Comparison of ENCODE assay signal across 26 cellular contexts in genomic region chr1:235369802-235370201, GRCh38. TPM values are rescaled to one million over a fixed set of nuclear protein-coding genes. Genes with fewer than 3 reads are reported as not detected.
A peak's percentile ranks its signal among the peaks of the same experiment; 100 is the strongest.
DNase-seq lines count a peak whose midpoint lies in the region; ATAC-seq, FAIRE-seq and TF ChIP-seq lines count a peak whose summit lies in the region.
"Had no signal": no experiment of that assay in that cellular context is flagged by ENCODE, and none has a peak within 500 bp of the region (broad histone marks: within the 10 kb centered on the region; RNA-seq: fewer than 3 reads in every experiment).

No MANE protein-coding gene starts in this region.

- DNase-seq in activated naive CD4-positive, alpha-beta T cell treated with anti-CD3 and anti-CD28 coated beads, Interleukin-2, amount 50 U/mL, for 72 hours (ENCODE audit: low spot score in 2 of 2) = no peak
- DNase-seq in GM23338 (ENCODE audit: low spot score) = no peak
- no peak for DNase-seq in activated T-helper 1 cell treated with anti-CD3 and anti-CD28 coated beads, Interleukin-12 subunit alpha, Interleukin-12 subunit beta, Interleukin-2, Interleukin-4 antibody, amounts not matched to agents 30 ng/mL and 10 ng/mL and 1 ng/mL, durations not matched to agents 14 hours and 24 hours and 36 hours (ENCODE audit: low spot score)
- no peak for DNase-seq in NCI-H226
- no peak for DNase-seq in SIG-M5 (lab: John Stamatoyannopoulos, UW)
- no peak for DNase-seq in small intestine
- DNase-seq: activated CD4-positive, alpha-beta T cell treated with anti-CD3 and anti-CD28 coated beads, Interleukin-2, amount 10 ng/mL, durations not matched to agents 7 days and 5 days; activated naive CD4-positive, alpha-beta T cell treated with anti-CD3 and anti-CD28 coated beads for 36 hours; cerebellar nuclear complex; DMS153; GF-D8; HCEC 1CT; heart right ventricle; KG1; mesendoderm; MV-4-11; NCI-H1694 treated with DMSO at 0.1 percent for 48 hours; psoas muscle; Right ventricle myocardium superior; stimulated activated CD4-positive, alpha-beta T cell treated with anti-CD3 and anti-CD28 coated beads, Interleukin-2, amount 100 ng/mL, for 24 hours had no signal

- intact Hi-C loops in activated T-helper 1 cell treated with anti-CD3 and anti-CD28 coated beads, Interleukin-12 subunit alpha, Interleukin-12 subunit beta, Interleukin-2, Interleukin-4 antibody, amounts not matched to agents 30 ng/mL and 10 ng/mL and 1 ng/mL, durations not matched to agents 14 hours and 24 hours and 36 hours (cut with micrococcal nuclease) = loop anchor here (5.0 kb wide), 2 partner anchors 132 to 268 kb away; partner anchors contain the start of gene B3GALNT2

- TF ChIP-seq CTCF in GM23338 (conservative IDR thresholded peaks at IDR 0.05; ENCODE audit: low read depth in 2 of 2) (no peak), nephron (IDR thresholded peaks at IDR 0.05; ENCODE audit: unreplicated experiment in 3 of 3) (no peak)

- H3K27me3 ChIP-seq in GM23338 (ENCODE audit: insufficient read depth) (no peaks in the 10 kb centered on the region), small intestine (ENCODE audit: control insufficient read depth in 2 of 2, insufficient read depth in 2 of 2, low read length in 2 of 2) (no peaks in the 10 kb centered on the region)
- H3K27me3 ChIP-seq: heart right ventricle had no signal

- no peaks in the 10 kb centered on the region for H3K9me2 ChIP-seq in GM23338 (ENCODE audit: insufficient read depth)

- H3K27ac ChIP-seq in GM23338 (ENCODE audit: low read depth) (no peak overlapping the region), small intestine (ENCODE audit: low read depth in 1 of 2, low read length in 1 of 2) (no peak overlapping the region)
- H3K27ac ChIP-seq: C4-2B, heart right ventricle, psoas muscle, skin epidermis had no signal

- H3K4me3 ChIP-seq in GM23338 (no peak overlapping the region), small intestine (ENCODE audit: low read depth in 1 of 2, low read length in 2 of 2) (no peak overlapping the region)
- H3K4me3 ChIP-seq: heart right ventricle, psoas muscle, skin epidermis had no signal

- 0 out of 2 replicates have a peak, but pooled peaks cover 5% of the 10 kb centered on the region for H3K36me3 ChIP-seq in GM23338 (ENCODE audit: insufficient read depth)
- no peaks in the 10 kb centered on the region for H3K36me3 ChIP-seq in small intestine (ENCODE audit: control insufficient read depth in 2 of 2, insufficient read depth in 2 of 2, low read length in 2 of 2)

- ATAC-seq in activated naive CD4-positive, alpha-beta T cell treated with anti-CD3 and anti-CD28 coated beads, Interleukin-2, amount 50 U/mL, for 72 hours = no peak
- no peak for ATAC-seq in GM23338
- ATAC-seq: heart right ventricle; left lobe of liver; psoas muscle; stimulated activated effector memory CD8-positive, alpha-beta T cell treated with anti-CD3 and anti-CD28 coated beads, Interleukin-12 subunit alpha, Interleukin-12 subunit beta, amount 100 ng/mL, for 72 hours had no signal

- no peak for FAIRE-seq in small intestine (lab: Jason Lieb, UNC)

- 85 to 92% (median 92%) methylated on average over 5 of the region's 5 CpGs for whole genome bisulfite sequencing in small intestine, 3 donors

- H3K79me2 ChIP-seq in GM23338 (replicated peaks; ENCODE audit: insufficient read depth) = peaks cover 63% of the 10 kb centered on the region

- H3K4me1 ChIP-seq in GM23338 (ENCODE audit: insufficient read depth) (peaks cover 4% of the 10 kb centered on the region; the same call in 1 of the 2 replicates), small intestine (ENCODE audit: control insufficient read depth in 2 of 2, insufficient read depth in 1 of 2, low read depth in 1 of 2, low read length in 1 of 2) (no peaks in the 10 kb centered on the region)
- H3K4me1 ChIP-seq: psoas muscle had no signal

- H2AFZ ChIP-seq in GM23338 = no peak overlapping the region

- no peak overlapping the region for H3K4me2 ChIP-seq in GM23338

- H3K4me1 Mint-ChIP-seq in activated naive CD4-positive, alpha-beta T cell treated with anti-CD3 and anti-CD28 coated beads, Interleukin-2, amount 50 U/mL, for 24 hours = peaks cover 39% of the 10 kb centered on the region
- H3K4me1 Mint-ChIP-seq in GM23338 = peaks cover 12% of the 10 kb centered on the region; the same call in 2 of the 3 replicates
- H3K4me1 Mint-ChIP-seq in activated T-helper 1 cell treated with anti-CD3 and anti-CD28 coated beads, Interleukin-12 subunit alpha, Interleukin-12 subunit beta, Interleukin-2, Interleukin-4 antibody, amounts not matched to agents 30 ng/mL and 10 ng/mL and 1 ng/mL, durations not matched to agents 14 hours and 24 hours and 36 hours (ENCODE audit: low read depth) = peaks cover 34% of the 10 kb centered on the region
- peaks cover 30% of the 10 kb centered on the region for H3K4me1 Mint-ChIP-seq in nephron

- no peaks in the 10 kb centered on the region for H3K36me3 Mint-ChIP-seq in activated naive CD4-positive, alpha-beta T cell treated with anti-CD3 and anti-CD28 coated beads, Interleukin-2, amount 50 U/mL, for 24 hours
- peaks cover 5 to 10% of the 10 kb centered on the region in 2 donors for H3K36me3 Mint-ChIP-seq in activated naive CD4-positive, alpha-beta T cell treated with anti-CD3 and anti-CD28 coated beads, Interleukin-2, amount 50 U/mL, for 72 hours
- H3K36me3 Mint-ChIP-seq in GM23338 (ENCODE audit: low read depth) (peaks cover 29% of the 10 kb centered on the region), nephron (ENCODE audit: low read depth) (peaks cover 23% of the 10 kb centered on the region)
- H3K36me3 Mint-ChIP-seq in activated T-helper 1 cell treated with anti-CD3 and anti-CD28 coated beads, Interleukin-12 subunit alpha, Interleukin-12 subunit beta, Interleukin-2, Interleukin-4 antibody, amounts not matched to agents 30 ng/mL and 10 ng/mL and 1 ng/mL, durations not matched to agents 14 hours and 24 hours and 36 hours (ENCODE audit: low read depth) = peaks cover 8% of the 10 kb centered on the region

- H3K27ac Mint-ChIP-seq in activated naive CD4-positive, alpha-beta T cell treated with anti-CD3 and anti-CD28 coated beads, Interleukin-2, amount 50 U/mL, for 24 hours = no peak overlapping the region
- no peak overlapping the region for H3K27ac Mint-ChIP-seq in activated naive CD4-positive, alpha-beta T cell treated with anti-CD3 and anti-CD28 coated beads, Interleukin-2, amount 50 U/mL, for 72 hours
- no peak overlapping the region for H3K27ac Mint-ChIP-seq in GM23338
- peak overlapping the region; percentile 11 for H3K27ac Mint-ChIP-seq in activated T-helper 1 cell treated with anti-CD3 and anti-CD28 coated beads, Interleukin-12 subunit alpha, Interleukin-12 subunit beta, Interleukin-2, Interleukin-4 antibody, amounts not matched to agents 30 ng/mL and 10 ng/mL and 1 ng/mL, durations not matched to agents 14 hours and 24 hours and 36 hours
- H3K27ac Mint-ChIP-seq in nephron = peak overlapping the region in 1 of 3 experiments; percentile 12
- H3K27ac Mint-ChIP-seq: activated CD4-positive, alpha-beta T cell treated with anti-CD3 and anti-CD28 coated beads, Interleukin-2, amount 10 ng/mL, durations not matched to agents 7 days and 5 days; activated naive CD4-positive, alpha-beta T cell treated with anti-CD3 and anti-CD28 coated beads for 36 hours; stimulated activated effector memory CD8-positive, alpha-beta T cell treated with anti-CD3 and anti-CD28 coated beads, Interleukin-12 subunit alpha, Interleukin-12 subunit beta, amount 100 ng/mL, for 72 hours had no signal

- no peaks in the 10 kb centered on the region for H3K9me3 ChIP-seq in small intestine (ENCODE audit: control insufficient read depth, low read depth)
- H3K9me3 ChIP-seq: heart right ventricle, psoas muscle had no signal

- H3K9me3 Mint-ChIP-seq in activated naive CD4-positive, alpha-beta T cell treated with anti-CD3 and anti-CD28 coated beads, Interleukin-2, amount 50 U/mL, for 24 hours = no peaks in the 10 kb centered on the region
- no peaks in the 10 kb centered on the region for H3K9me3 Mint-ChIP-seq in activated naive CD4-positive, alpha-beta T cell treated with anti-CD3 and anti-CD28 coated beads, Interleukin-2, amount 50 U/mL, for 72 hours
- H3K9me3 Mint-ChIP-seq in GM23338 = no peaks in the 10 kb centered on the region
- no peaks in the 10 kb centered on the region for H3K9me3 Mint-ChIP-seq in activated T-helper 1 cell treated with anti-CD3 and anti-CD28 coated beads, Interleukin-12 subunit alpha, Interleukin-12 subunit beta, Interleukin-2, Interleukin-4 antibody, amounts not matched to agents 30 ng/mL and 10 ng/mL and 1 ng/mL, durations not matched to agents 14 hours and 24 hours and 36 hours
- no peaks in the 10 kb centered on the region for H3K9me3 Mint-ChIP-seq in nephron
- H3K9me3 Mint-ChIP-seq: activated CD4-positive, alpha-beta T cell treated with anti-CD3 and anti-CD28 coated beads, Interleukin-2, amount 10 ng/mL, durations not matched to agents 7 days and 5 days; activated naive CD4-positive, alpha-beta T cell treated with anti-CD3 and anti-CD28 coated beads for 36 hours; stimulated activated effector memory CD8-positive, alpha-beta T cell treated with anti-CD3 and anti-CD28 coated beads, Interleukin-12 subunit alpha, Interleukin-12 subunit beta, amount 100 ng/mL, for 72 hours had no signal

- no peaks in the 10 kb centered on the region for H3K27me3 Mint-ChIP-seq in activated naive CD4-positive, alpha-beta T cell treated with anti-CD3 and anti-CD28 coated beads, Interleukin-2, amount 50 U/mL, for 24 hours
- peaks cover 6% of the 10 kb centered on the region for H3K27me3 Mint-ChIP-seq in GM23338 (ENCODE audit: insufficient read depth, low read depth, poor library complexity)
- H3K27me3 Mint-ChIP-seq in activated T-helper 1 cell treated with anti-CD3 and anti-CD28 coated beads, Interleukin-12 subunit alpha, Interleukin-12 subunit beta, Interleukin-2, Interleukin-4 antibody, amounts not matched to agents 30 ng/mL and 10 ng/mL and 1 ng/mL, durations not matched to agents 14 hours and 24 hours and 36 hours (ENCODE audit: insufficient read depth) = no peaks in the 10 kb centered on the region
- no peaks in the 10 kb centered on the region for H3K27me3 Mint-ChIP-seq in nephron (ENCODE audit: low read depth)
- H3K27me3 Mint-ChIP-seq: activated CD4-positive, alpha-beta T cell treated with anti-CD3 and anti-CD28 coated beads, Interleukin-2, amount 10 ng/mL, durations not matched to agents 7 days and 5 days had no signal

- peaks cover 18% of the 10 kb centered on the region; the same call in 1 of the 2 replicates for H4K20me1 ChIP-seq in GM23338 (replicated peaks; ENCODE audit: insufficient read depth)

- peaks cover 6% of the 10 kb centered on the region; the same call in 1 of the 2 replicates for H3F3A ChIP-seq in GM23338 (replicated peaks; ENCODE audit: low read depth)

- peak overlapping the region; percentile 3 for H3K4me3 Mint-ChIP-seq in activated naive CD4-positive, alpha-beta T cell treated with anti-CD3 and anti-CD28 coated beads, Interleukin-2, amount 50 U/mL, for 24 hours
- H3K4me3 Mint-ChIP-seq in GM23338 = 0 out of 3 replicates have a peak overlapping the region, but pooled peaks have one; percentile 6
- peak overlapping the region; percentile 53 for H3K4me3 Mint-ChIP-seq in activated T-helper 1 cell treated with anti-CD3 and anti-CD28 coated beads, Interleukin-12 subunit alpha, Interleukin-12 subunit beta, Interleukin-2, Interleukin-4 antibody, amounts not matched to agents 30 ng/mL and 10 ng/mL and 1 ng/mL, durations not matched to agents 14 hours and 24 hours and 36 hours
- peak overlapping the region; percentile 66 to 84 (median 68) for H3K4me3 Mint-ChIP-seq in nephron
- H3K4me3 Mint-ChIP-seq: activated naive CD4-positive, alpha-beta T cell treated with anti-CD3 and anti-CD28 coated beads for 36 hours had no signal

RNA-seq across cellular contexts. Expression of gene TBCE, which starts 2.6 kb away (rescaled TPM):
- 10 to 100 TPM; 26.9 to 28.8 TPM for total RNA-seq in activated naive CD4-positive, alpha-beta T cell treated with anti-CD3 and anti-CD28 coated beads, Interleukin-2, amount 50 U/mL, for 72 hours
- 42.7 and 45.6 TPM in 2 replicates for total RNA-seq in GM23338 (2014; rRNA removed; shearing (Covaris generic))
- polyA plus RNA-seq in GM23338 (2016; fragmentation: Nextera tagmentation; extraction: Ambion mirVana) = 64.8 and 72.4 TPM in 2 replicates
- total RNA-seq in activated T-helper 1 cell treated with anti-CD3 and anti-CD28 coated beads, Interleukin-12 subunit alpha, Interleukin-12 subunit beta, Interleukin-2, Interleukin-4 antibody, amounts not matched to agents 30 ng/mL and 10 ng/mL and 1 ng/mL, durations not matched to agents 14 hours and 24 hours and 36 hours = 29.0 and 29.2 TPM in 2 replicates
- polyA plus RNA-seq in small intestine = 10 to 100 TPM; 14.7 to 40.9 (median 19.7) TPM

RNA-seq across cellular contexts. Expression of gene GGPS1, which starts 41.4 kb away (rescaled TPM):
- 10 to 100 TPM; 33.6 to 36.1 TPM for total RNA-seq in activated naive CD4-positive, alpha-beta T cell treated with anti-CD3 and anti-CD28 coated beads, Interleukin-2, amount 50 U/mL, for 72 hours
- 33.9 and 37.1 TPM in 2 replicates for total RNA-seq in GM23338 (2014; rRNA removed; shearing (Covaris generic))
- polyA plus RNA-seq in GM23338 (2016; fragmentation: Nextera tagmentation; extraction: Ambion mirVana) (48.0 and 56.8 TPM in 2 replicates), small intestine (10 to 100 TPM; 19.7 to 23.8 (median 22.1) TPM)
- 28.8 and 29.8 TPM in 2 replicates for total RNA-seq in activated T-helper 1 cell treated with anti-CD3 and anti-CD28 coated beads, Interleukin-12 subunit alpha, Interleukin-12 subunit beta, Interleukin-2, Interleukin-4 antibody, amounts not matched to agents 30 ng/mL and 10 ng/mL and 1 ng/mL, durations not matched to agents 14 hours and 24 hours and 36 hours

RNA-seq across cellular contexts. Expression of gene ARID4B, which starts 41.8 kb away (rescaled TPM):
- 10 to 100 TPM; 58.4 to 65.7 TPM for total RNA-seq in activated naive CD4-positive, alpha-beta T cell treated with anti-CD3 and anti-CD28 coated beads, Interleukin-2, amount 50 U/mL, for 72 hours
- 25.1 and 26.2 TPM in 2 replicates for total RNA-seq in GM23338 (2014; rRNA removed; shearing (Covaris generic))
- 45.0 and 59.8 TPM in 2 replicates for polyA plus RNA-seq in GM23338 (2016; fragmentation: Nextera tagmentation; extraction: Ambion mirVana)
- total RNA-seq in activated T-helper 1 cell treated with anti-CD3 and anti-CD28 coated beads, Interleukin-12 subunit alpha, Interleukin-12 subunit beta, Interleukin-2, Interleukin-4 antibody, amounts not matched to agents 30 ng/mL and 10 ng/mL and 1 ng/mL, durations not matched to agents 14 hours and 24 hours and 36 hours = 58.7 and 66.6 TPM in 2 replicates
- polyA plus RNA-seq in small intestine = 10 to 100 TPM; 10.3 to 12.7 (median 12.5) TPM

Comparison
In these comparisons a context has a peak if more than half of its experiments do, and no peak if none do; other contexts are left out.
1. H3K4me3 Mint-ChIP-seq: peak in every context shown above with its lines; median percentile 68 in nephron; 53 in activated T-helper 1 cell treated with anti-CD3 and anti-CD28 coated beads, Interleukin-12 subunit alpha, Interleukin-12 subunit beta, Interleukin-2, Interleukin-4 antibody, amounts not matched to agents 30 ng/mL and 10 ng/mL and 1 ng/mL, durations not matched to agents 14 hours and 24 hours and 36 hours; 6 in GM23338; 3 in activated naive CD4-positive, alpha-beta T cell treated with anti-CD3 and anti-CD28 coated beads, Interleukin-2, amount 50 U/mL, for 24 hours.